ENCODE assay signal across 30 cellular contexts in genomic region chr4:17846256-17846655, GRCh38. TPM values are rescaled to one million over a fixed set of nuclear protein-coding genes. Genes with fewer than 3 reads are reported as not detected.
A peak's percentile ranks its signal among the peaks of the same experiment; 100 is the strongest.
DNase-seq lines count a peak whose midpoint lies in the region; ATAC-seq and TF ChIP-seq lines count a peak whose summit lies in the region.
"Had no signal": no experiment of that assay in that cellular context is flagged by ENCODE, and none has a peak within 500 bp of the region (broad histone marks: within the 10 kb centered on the region; RNA-seq: fewer than 3 reads in every experiment).

No MANE protein-coding gene starts in this region.

- no peak overlapping the region for H3K4me2 ChIP-seq in PC-3 (ENCODE audit: low read length)

- no peaks in the 10 kb centered on the region for H3K9me3 ChIP-seq in PC-3 (ENCODE audit: low read length)
- H3K9me3 ChIP-seq: ascending aorta, psoas muscle had no signal

- H3K9ac ChIP-seq in PC-3 (ENCODE audit: low read length) = no peak overlapping the region

- H3K9me2 ChIP-seq in PC-3 (replicated peaks; ENCODE audit: low read length) = no peaks in the 10 kb centered on the region

- no peaks in the 10 kb centered on the region for H3K27me3 Mint-ChIP-seq in chondrocyte (ENCODE audit: low read depth)
- H3K27me3 Mint-ChIP-seq: naive B cell, type B pancreatic cell had no signal

- peaks cover 37% of the 10 kb centered on the region for H3K36me3 ChIP-seq in PC-3 (ENCODE audit: low read depth, low read length)
- H3K36me3 ChIP-seq: ascending aorta had no signal

- H3K27me3 ChIP-seq in PC-3 (ENCODE audit: low read length) = no peaks in the 10 kb centered on the region
- H3K27me3 ChIP-seq: ascending aorta had no signal

- no peak overlapping the region for H3K4me3 Mint-ChIP-seq in chondrocyte (ENCODE audit: unreplicated experiment)
- H3K4me3 Mint-ChIP-seq: naive B cell; T-helper 1 cell treated with Interleukin-12 subunit alpha and Interleukin-12 subunit beta and Interleukin-4 antibody, amounts not matched to agents 30 μg/mL and 1 μg/mL, for 36 hours; type B pancreatic cell had no signal

- intact Hi-C loops in PC-3 (cut with micrococcal nuclease) = no loop called here

- no peaks in the 10 kb centered on the region for H3K4me1 ChIP-seq in PC-3 (ENCODE audit: insufficient read depth, low read length)
- H3K4me1 ChIP-seq: ascending aorta, psoas muscle had no signal

- no peaks in the 10 kb centered on the region for H3K9me3 Mint-ChIP-seq in chondrocyte (ENCODE audit: low read depth)
- H3K9me3 Mint-ChIP-seq: activated naive CD4-positive, alpha-beta T cell treated with anti-CD3 and anti-CD28 coated beads, Interleukin-2, amount 50 U/mL, for 72 hours; T-helper 1 cell treated with Interleukin-12 subunit alpha and Interleukin-12 subunit beta and Interleukin-4 antibody, amounts not matched to agents 30 μg/mL and 1 μg/mL, for 36 hours; type B pancreatic cell had no signal

- no peaks in the 10 kb centered on the region for H4K20me1 ChIP-seq in PC-3 (ENCODE audit: low read length)

- H3F3A ChIP-seq in PC-3 (ENCODE audit: low read length, unreplicated experiment) = no peaks in the 10 kb centered on the region

- H3K27ac Mint-ChIP-seq in chondrocyte (ENCODE audit: unreplicated experiment) = peak overlapping the region; percentile 58
- H3K27ac Mint-ChIP-seq: activated naive CD4-positive, alpha-beta T cell treated with anti-CD3 and anti-CD28 coated beads, Interleukin-2, amount 50 U/mL, for 72 hours; naive B cell; T-helper 1 cell treated with Interleukin-12 subunit alpha and Interleukin-12 subunit beta and Interleukin-4 antibody, amounts not matched to agents 30 μg/mL and 1 μg/mL, for 36 hours; type B pancreatic cell had no signal

- no peak overlapping the region for H3K27ac ChIP-seq in PC-3 (ENCODE audit: low read length)
- H3K27ac ChIP-seq: ascending aorta, C4-2B, psoas muscle had no signal

- H2AFZ ChIP-seq in PC-3 (ENCODE audit: low read length) = no peak overlapping the region

- no peak overlapping the region for H3K4me3 ChIP-seq in PC-3 (ENCODE audit: low read length)
- H3K4me3 ChIP-seq: ascending aorta, psoas muscle had no signal

- CTCF ChIA-PET in PC-3 (lab: Charles Lee) = no interaction called here

- POLR2A ChIA-PET in PC-3 (lab: Charles Lee; ENCODE audit: unreplicated experiment) = no interaction called here

- DNase-seq in PC-3 (peak; percentile 4), chondrocyte (ENCODE audit: low spot score) (no peak), iris pigment epithelial cell (ENCODE audit: low read depth) (peak; percentile 25), NCI-H526 treated with DMSO at 0.1 percent for 48 hours (lab: John Stamatoyannopoulos, UW) (no peak)
- DNase-seq in central memory CD4-positive, alpha-beta T cell = no peak
- DNase-seq: activated CD4-positive, alpha-beta T cell treated with anti-CD3 and anti-CD28 coated beads, Interleukin-2, amount 50 U/mL, for 1 hour; activated CD4-positive, CD25-positive, alpha-beta regulatory T cell; activated effector memory CD4-positive, alpha-beta T cell treated with Interleukin-2 at 50 U/mL for 16 hours; activated T-cell treated with anti-CD3 and anti-CD28 coated beads, Interleukin-2, amount 50 U/mL, for 1 hour; COR-L47; DMS53; GF-D8; glutamatergic neuron; kidney; midbrain; naive B cell; NCI-H1092 treated with DMSO at 0.1 percent for 48 hours; NCI-H187 treated with DMSO at 0.1 percent for 48 hours; NCI-H524; OCI-M1; psoas muscle; stimulated activated CD4-positive, alpha-beta T cell treated with anti-CD3 and anti-CD28 coated beads, Interleukin-4, amount 100 ng/mL, for 24 hours had no signal

- ATAC-seq in PC-3 (no peak; the same call in 1 of the 2 replicates), GM18498 (IDR thresholded peaks at IDR 0.05; ENCODE audit: unreplicated experiment) (no peak), GM18873 (IDR thresholded peaks at IDR 0.05; ENCODE audit: low FRiP score, unreplicated experiment) (no peak)
- ATAC-seq: activated naive CD4-positive, alpha-beta T cell treated with anti-CD3 and anti-CD28 coated beads, Interleukin-2, amount 50 U/mL, for 72 hours; psoas muscle; SK-N-SH treated with all-trans-retinoic acid at 6 μM for 48 hours had no signal

- H3K4me1 Mint-ChIP-seq in chondrocyte (ENCODE audit: low read depth) = peaks cover 18% of the 10 kb centered on the region
- H3K4me1 Mint-ChIP-seq: naive B cell had no signal

- TF ChIP-seq CTCF in PC-3 (conservative IDR thresholded peaks at IDR 0.05; ENCODE audit: low read depth, low read length) (no peak), chondrocyte (IDR thresholded peaks at IDR 0.05) (no peak)

- no peaks in the 10 kb centered on the region for H3K79me2 ChIP-seq in PC-3 (ENCODE audit: low read length)

- peaks cover 7% of the 10 kb centered on the region for H3K36me3 Mint-ChIP-seq in chondrocyte (ENCODE audit: low read depth)
- H3K36me3 Mint-ChIP-seq: naive B cell had no signal

- BruUV-seq in PC-3 (replicated peaks; lab: Mats Ljungman, UMichigan) = no TSS peak

RNA-seq across cellular contexts. Expression of gene NCAPG, which starts 35.5 kb away (rescaled TPM):
- 25.9 and 27.6 TPM in 2 replicates for total RNA-seq in PC-3 (2014; rRNA removed)
- 6.4 to 9.1 TPM (median 6.5 TPM) in 3 replicates for total RNA-seq in chondrocyte
- total RNA-seq: ascending aorta had no signal

RNA-seq across cellular contexts. Expression of gene DCAF16, which starts 35.7 kb away (rescaled TPM):
- total RNA-seq in PC-3 (2014; rRNA removed) (25.5 and 26.1 TPM in 2 replicates), chondrocyte (21.7 to 30.8 TPM (median 24.5 TPM) in 3 replicates)

Comparison
In these comparisons a context has a peak if more than half of its experiments do, and no peak if none do; other contexts are left out.
1. DNase-seq: peak in PC-3 (single experiment) and iris pigment epithelial cell (single experiment); none in chondrocyte (single experiment), central memory CD4-positive, alpha-beta T cell (single experiment) and NCI-H526 treated with DMSO at 0.1 percent for 48 hours (single experiment).